Comparison of ENCODE assay signal across 10 cellular contexts in genomic region chr2:227862741-227863588, GRCh38. TPM values are rescaled to one million over a fixed set of nuclear protein-coding genes. Genes with fewer than 3 reads are reported as not detected.
A peak's percentile ranks its signal among the peaks of the same experiment; 100 is the strongest.
DNase-seq lines count a peak whose midpoint lies in the region; ATAC-seq and TF ChIP-seq lines count a peak whose summit lies in the region.
"Had no signal": no experiment of that assay in that cellular context is flagged by ENCODE, and none has a peak within 500 bp of the region (broad histone marks: within the 10 kb centered on the region; RNA-seq: fewer than 3 reads in every experiment).

No MANE protein-coding gene starts in this region.

- peak; percentile 71 for DNase-seq in AG09309 (ENCODE audit: low read depth)
- peak; percentile 95 for DNase-seq in LHCN-M2 (ENCODE audit: low read depth)
- peak in 21 of 61 donors; percentile 3 to 59 (median 28) for DNase-seq in caudate nucleus (lab: John Stamatoyannopoulos, UW)
- peak; percentile 94 for DNase-seq in kidney tubule cell (ENCODE audit: low spot score)
- DNase-seq in T-helper 9 cell: no peak
- DNase-seq: activated CD4-positive, alpha-beta T cell treated with anti-CD3 and anti-CD28 coated beads, Interleukin-2, amount 50 U/mL, for 1 hour; pancreas had no signal

- no peak for ATAC-seq in GM18861 (IDR thresholded peaks at IDR 0.05; ENCODE audit: unreplicated experiment)
- ATAC-seq in GM21528 (IDR thresholded peaks at IDR 0.05; ENCODE audit: low FRiP score, unreplicated experiment): no peak
- no peak for ATAC-seq in GM18867 (IDR thresholded peaks at IDR 0.05; ENCODE audit: unreplicated experiment)

- TF ChIP-seq CTCF in AG09309 (IDR thresholded peaks at IDR 0.05; ENCODE audit: control insufficient read depth, insufficient read depth, low read depth, low read length, missing control alignments): peak; percentile 22

- no peak overlapping the region for H3K4me3 ChIP-seq in AG09309 (ENCODE audit: control insufficient read depth, low read depth, low read length)
- H3K4me3 ChIP-seq: pancreas had no signal

- peak overlapping the region; percentile 92 for H3K27ac ChIP-seq in caudate nucleus (ENCODE audit: low read depth, low read length)
- H3K27ac ChIP-seq: pancreas had no signal

RNA-seq across cellular contexts. Expression of gene DAW1, which starts 8.5 kb away (rescaled TPM):
- total RNA-seq in LHCN-M2 (2014; rRNA removed): 0.23 and 0.32 TPM in 2 replicates
- polyA plus RNA-seq in LHCN-M2 (2012): not detected
- polyA plus RNA-seq: pancreas had no signal

RNA-seq across cellular contexts. Expression of gene CCL20, which starts 49.3 kb away (rescaled TPM):
- 1.3 and 2.3 TPM in 2 replicates for total RNA-seq in LHCN-M2 (2014; rRNA removed)
- polyA plus RNA-seq in LHCN-M2 (2012): 2.9 TPM
